29 cellular contexts compared by ENCODE assay signal in genomic region chr5:168951764-168952163, GRCh38.
"Had no signal": no experiment of that assay in that cellular context is flagged by ENCODE, and none has a peak within 500 bp of the region (broad histone marks: within the 10 kb centered on the region; RNA-seq: fewer than 3 reads in every experiment).

No MANE protein-coding gene starts in this region.

- ATAC-seq: left colon; naive thymus-derived CD4-positive, alpha-beta T cell; natural killer cell treated with Interleukin-12 subunit alpha and Interleukin-12 subunit beta and Interleukin-15 and Interleukin-18, amount 100 ng/mL, for 72 hours; right lobe of liver; stimulated activated memory B cell treated with anti-CD40 and anti-IgM and Interleukin-4, amounts not matched to agents 10 μg/mL and 1 μg/mL and 100 μg/mL, for 72 hours; upper lobe of right lung had no signal

- H3K36me3 Mint-ChIP-seq: immature natural killer cell; memory B cell; mesothelial cell of epicardium; naive thymus-derived CD4-positive, alpha-beta T cell; natural killer cell treated with Interleukin-12 subunit alpha and Interleukin-12 subunit beta and Interleukin-15 and Interleukin-18, amount 100 ng/mL, for 72 hours; neural progenitor cell; stimulated activated memory B cell treated with anti-CD40 and anti-IgM and Interleukin-4, amounts not matched to agents 10 μg/mL and 1 μg/mL and 100 μg/mL, for 72 hours had no signal

- H3K27ac ChIP-seq: left ventricle myocardium inferior, neural progenitor cell, neutrophil, ovary, right atrium auricular region, right lobe of liver, testis, upper lobe of right lung had no signal

- H3K4me3 Mint-ChIP-seq: immature natural killer cell; memory B cell; mesothelial cell of epicardium; naive thymus-derived CD4-positive, alpha-beta T cell; natural killer cell treated with Interleukin-12 subunit alpha and Interleukin-12 subunit beta and Interleukin-15 and Interleukin-18, amount 100 ng/mL, for 72 hours; neural progenitor cell; stimulated activated memory B cell treated with anti-CD40 and anti-IgM and Interleukin-4, amounts not matched to agents 10 μg/mL and 1 μg/mL and 100 μg/mL, for 72 hours had no signal

- H3K9me3 Mint-ChIP-seq: immature natural killer cell; memory B cell; mesothelial cell of epicardium; naive thymus-derived CD4-positive, alpha-beta T cell; natural killer cell treated with Interleukin-12 subunit alpha and Interleukin-12 subunit beta and Interleukin-15 and Interleukin-18, amount 100 ng/mL, for 72 hours; neural progenitor cell; stimulated activated memory B cell treated with anti-CD40 and anti-IgM and Interleukin-4, amounts not matched to agents 10 μg/mL and 1 μg/mL and 100 μg/mL, for 72 hours had no signal

- H2AFZ ChIP-seq: neural progenitor cell had no signal

- H3K36me3 ChIP-seq: left ventricle myocardium inferior, neural progenitor cell, neutrophil, ovary, right atrium auricular region, right lobe of liver, stomach, thyroid gland, upper lobe of right lung had no signal

- H3K27me3 Mint-ChIP-seq: naive thymus-derived CD4-positive, alpha-beta T cell; progenitor cell of endocrine pancreas had no signal

- H3K4me3 ChIP-seq: left ventricle myocardium inferior, neural progenitor cell, ovary, right atrium auricular region, right lobe of liver, smooth muscle cell, stomach, testis, thyroid gland, upper lobe of right lung had no signal

- H3K4me1 ChIP-seq: left ventricle myocardium inferior, neural progenitor cell, right lobe of liver, testis had no signal

- H3K27me3 ChIP-seq: neutrophil, ovary, right atrium auricular region, right lobe of liver, stomach, testis, thyroid gland, upper lobe of right lung had no signal

- DNase-seq: head of caudate nucleus; hypothalamus; immature natural killer cell; kidney; left colon; left ventricle myocardium inferior; naive thymus-derived CD4-positive, alpha-beta T cell; occipital lobe; right lobe of liver; stimulated activated CD4-positive, alpha-beta T cell treated with anti-CD3 and anti-CD28 coated beads, Interleukin-1b, Interleukin-23, amount 100 ng/mL, for 48 hours; stimulated activated CD4-positive, alpha-beta T cell treated with anti-CD3 and anti-CD28 coated beads, Interleukin-2, amount 100 ng/mL, for 48 hours; stimulated activated CD4-positive, alpha-beta T cell treated with anti-CD3 and anti-CD28 coated beads, Interleukin-4, amount 100 ng/mL, for 4 hours; stimulated activated CD8-positive, alpha-beta memory T cell treated with anti-CD3 and anti-CD28 coated beads, Interleukin-4, amount 100 ng/mL, for 48 hours; stimulated activated naive CD4-positive, alpha-beta T cell treated with Interleukin-2 at 50 U/mL for 16 hours; stomach; testis; thyroid gland; trophoblast cell; upper lobe of right lung had no signal

- H3K4me2 ChIP-seq: neural progenitor cell, smooth muscle cell had no signal

- H3K4me1 Mint-ChIP-seq: immature natural killer cell, memory B cell had no signal

- H3K9me3 ChIP-seq: left ventricle myocardium inferior, neutrophil, ovary, right atrium auricular region, right lobe of liver, stomach, testis, thyroid gland, upper lobe of right lung had no signal

- H3K27ac Mint-ChIP-seq: immature natural killer cell; memory B cell; mesothelial cell of epicardium; naive thymus-derived CD4-positive, alpha-beta T cell; natural killer cell treated with Interleukin-12 subunit alpha and Interleukin-12 subunit beta and Interleukin-15 and Interleukin-18, amount 100 ng/mL, for 72 hours; neural progenitor cell; progenitor cell of endocrine pancreas; stimulated activated memory B cell treated with anti-CD40 and anti-IgM and Interleukin-4, amounts not matched to agents 10 μg/mL and 1 μg/mL and 100 μg/mL, for 72 hours had no signal

- H3K9ac ChIP-seq: neural progenitor cell had no signal
